Comparison of ENCODE assay signal across 8 cellular contexts in the genomic region with DNA sequence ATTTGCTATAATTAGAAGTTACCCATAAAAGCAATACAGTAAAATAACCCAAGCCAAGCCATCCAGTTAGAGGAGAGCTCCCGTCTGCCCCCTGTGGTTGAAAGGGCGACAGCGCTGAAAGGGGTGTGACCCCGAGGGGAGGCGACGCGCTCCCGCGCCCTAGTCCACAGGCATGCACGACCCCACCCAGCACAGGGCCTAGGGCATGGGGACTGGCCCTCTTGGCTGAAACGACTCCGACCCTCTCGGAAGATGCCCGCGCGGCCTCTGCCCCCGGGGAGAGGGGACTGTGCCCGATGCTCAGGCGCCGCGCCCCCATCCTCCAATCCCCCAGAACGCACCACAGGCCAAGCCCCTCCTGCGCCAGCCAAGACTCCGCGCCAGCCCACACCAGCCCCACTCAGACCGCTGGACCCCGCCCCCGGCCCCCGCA.
DNase-seq lines count a peak whose midpoint lies in the region; ATAC-seq and TF ChIP-seq lines count a peak whose summit lies in the region.

No MANE protein-coding gene starts in this region.

- ATAC-seq in GM18505 (IDR thresholded peaks at IDR 0.05; ENCODE audit: unreplicated experiment) (peak; percentile 49), HG02884 (IDR thresholded peaks at IDR 0.05; ENCODE audit: unreplicated experiment) (peak; percentile 59), left lobe of liver (peak; percentile 31), GM18861 (IDR thresholded peaks at IDR 0.05; ENCODE audit: unreplicated experiment) (no peak)

- H3K4me3 ChIP-seq in brain microvascular endothelial cell (ENCODE audit: low read depth, low read length), result peak overlapping the region; percentile 44

- peak; percentile 79 for TF ChIP-seq CTCF in brain microvascular endothelial cell (IDR thresholded peaks at IDR 0.05; ENCODE audit: low read depth, low read length, missing control alignments)

- no peak overlapping the region for H3K27ac ChIP-seq in brain microvascular endothelial cell

- no peak for TF ChIP-seq POLR2A in GM18505 (IDR thresholded peaks at IDR 0.05; ENCODE audit: borderline replicate concordance, extremely low read depth, insufficient read depth, insufficient read length)

- H3K36me3 ChIP-seq in brain microvascular endothelial cell (replicated peaks), result no peaks in the 10 kb centered on the region

- in situ Hi-C loops in brain microvascular endothelial cell (cut with HindIII; ENCODE audit: low pct_ligation_motif_present, low sequenced_read_pairs), result no loop called here

- H3K27me3 ChIP-seq in brain microvascular endothelial cell (replicated peaks), result no peaks in the 10 kb centered on the region

- DNase-seq in RPMI8226 (peak; percentile 25), brain microvascular endothelial cell (no peak), left lobe of liver (ENCODE audit: low spot score) (peak; percentile 42), UCSD-AML1 (lab: John Stamatoyannopoulos, UW; ENCODE audit: unreplicated experiment) (no peak)
- peak; percentile 53 to 57 for DNase-seq in stimulated activated CD4-positive, alpha-beta T cell treated with anti-CD3 and anti-CD28 coated beads, Interleukin-4, amount 100 ng/mL, for 48 hours (ENCODE audit: low read depth in 2 of 2)

Comparison
In these comparisons a context has a peak if more than half of its experiments do, and no peak if none do; other contexts are left out.
1. DNase-seq: peak in RPMI8226 (single experiment), left lobe of liver (single experiment) and stimulated activated CD4-positive, alpha-beta T cell treated with anti-CD3 and anti-CD28 coated beads, Interleukin-4, amount 100 ng/mL, for 48 hours (2 of 2); none in brain microvascular endothelial cell (single experiment) and UCSD-AML1 (single experiment).